7 cellular contexts compared by ENCODE assay signal in genomic region chr19:33086955-33087354, GRCh38. TPM values are rescaled to one million over a fixed set of nuclear protein-coding genes. Genes with fewer than 3 reads are reported as not detected.
"Had no signal": no experiment of that assay in that cellular context is flagged by ENCODE, and none has a peak within 500 bp of the region (broad histone marks: within the 10 kb centered on the region; RNA-seq: fewer than 3 reads in every experiment).

No MANE protein-coding gene starts in this region.

- DNase-seq: H9, HCEC 1CT had no signal

- ATAC-seq: GM23338, HepG2 had no signal

- H3K27ac ChIP-seq: HL-60 had no signal

- H3K4me3 ChIP-seq: GM23338 had no signal

RNA-seq across cellular contexts. Expression of gene WDR88, which starts 45.0 kb away (rescaled TPM):
- total RNA-seq: GM23338, H1, H9, HepG2, HT1080 had no signal
- polyA plus RNA-seq: GM23338, H1, HepG2 had no signal
